Comparison of ENCODE assay signal across 12 cellular contexts in the genomic region with DNA sequence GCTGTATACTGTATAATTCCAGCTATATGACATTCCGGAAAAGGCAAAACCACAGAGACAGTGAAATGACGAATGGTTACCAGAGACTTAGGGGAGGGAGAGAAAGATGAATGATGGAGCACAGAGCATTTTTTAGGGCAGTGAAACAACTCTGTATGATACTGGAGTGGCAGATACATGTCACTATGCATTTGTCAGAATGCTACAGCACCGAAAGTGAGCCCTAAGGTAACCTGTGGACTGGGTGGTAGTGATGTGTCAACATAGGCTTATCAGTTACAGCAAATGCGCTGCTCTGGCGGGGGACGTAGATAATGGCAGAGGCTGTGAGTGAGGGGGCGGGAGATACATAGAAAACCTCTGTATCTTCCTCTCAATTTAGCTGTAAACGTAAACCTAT.
"Had no signal": no experiment of that assay in that cellular context is flagged by ENCODE, and none has a peak within 500 bp of the region (broad histone marks: within the 10 kb centered on the region; RNA-seq: fewer than 3 reads in every experiment).

No MANE protein-coding gene starts in this region.

- H3K4me3 ChIP-seq: coronary artery, thyroid gland, uterus had no signal

- H3K27ac ChIP-seq: coronary artery, thyroid gland, uterus had no signal

- H3K9me3 ChIP-seq: thyroid gland, uterus had no signal

- H3K4me3 Mint-ChIP-seq: immature natural killer cell; natural killer cell; stimulated activated effector memory CD8-positive, alpha-beta T cell treated with anti-CD3 and anti-CD28 coated beads, Interleukin-12 subunit alpha, Interleukin-12 subunit beta, amount 100 ng/mL, for 72 hours had no signal

- H3K27ac Mint-ChIP-seq: immature natural killer cell; natural killer cell; progenitor cell of endocrine pancreas; stimulated activated effector memory CD8-positive, alpha-beta T cell treated with anti-CD3 and anti-CD28 coated beads, Interleukin-12 subunit alpha, Interleukin-12 subunit beta, amount 100 ng/mL, for 72 hours had no signal

- H3K4me1 Mint-ChIP-seq: immature natural killer cell; natural killer cell; stimulated activated effector memory CD8-positive, alpha-beta T cell treated with anti-CD3 and anti-CD28 coated beads, Interleukin-12 subunit alpha, Interleukin-12 subunit beta, amount 100 ng/mL, for 72 hours had no signal

- H3K36me3 Mint-ChIP-seq: immature natural killer cell; natural killer cell; stimulated activated effector memory CD8-positive, alpha-beta T cell treated with anti-CD3 and anti-CD28 coated beads, Interleukin-12 subunit alpha, Interleukin-12 subunit beta, amount 100 ng/mL, for 72 hours had no signal

- ATAC-seq: left cardiac atrium; natural killer cell; right cardiac atrium; stimulated activated effector memory CD8-positive, alpha-beta T cell treated with anti-CD3 and anti-CD28 coated beads, Interleukin-12 subunit alpha, Interleukin-12 subunit beta, amount 100 ng/mL, for 72 hours had no signal

- H3K36me3 ChIP-seq: thyroid gland, uterus had no signal

- H3K27me3 ChIP-seq: thyroid gland, uterus had no signal

- DNase-seq: activated naive CD4-positive, alpha-beta T cell; caudate nucleus; effector memory CD4-positive, alpha-beta T cell; immature natural killer cell; left cardiac atrium; natural killer cell; right cardiac atrium; thyroid gland; uterus had no signal

- H3K4me1 ChIP-seq: thyroid gland, uterus had no signal

- H3K9me3 Mint-ChIP-seq: natural killer cell had no signal
